In the genomic region with DNA sequence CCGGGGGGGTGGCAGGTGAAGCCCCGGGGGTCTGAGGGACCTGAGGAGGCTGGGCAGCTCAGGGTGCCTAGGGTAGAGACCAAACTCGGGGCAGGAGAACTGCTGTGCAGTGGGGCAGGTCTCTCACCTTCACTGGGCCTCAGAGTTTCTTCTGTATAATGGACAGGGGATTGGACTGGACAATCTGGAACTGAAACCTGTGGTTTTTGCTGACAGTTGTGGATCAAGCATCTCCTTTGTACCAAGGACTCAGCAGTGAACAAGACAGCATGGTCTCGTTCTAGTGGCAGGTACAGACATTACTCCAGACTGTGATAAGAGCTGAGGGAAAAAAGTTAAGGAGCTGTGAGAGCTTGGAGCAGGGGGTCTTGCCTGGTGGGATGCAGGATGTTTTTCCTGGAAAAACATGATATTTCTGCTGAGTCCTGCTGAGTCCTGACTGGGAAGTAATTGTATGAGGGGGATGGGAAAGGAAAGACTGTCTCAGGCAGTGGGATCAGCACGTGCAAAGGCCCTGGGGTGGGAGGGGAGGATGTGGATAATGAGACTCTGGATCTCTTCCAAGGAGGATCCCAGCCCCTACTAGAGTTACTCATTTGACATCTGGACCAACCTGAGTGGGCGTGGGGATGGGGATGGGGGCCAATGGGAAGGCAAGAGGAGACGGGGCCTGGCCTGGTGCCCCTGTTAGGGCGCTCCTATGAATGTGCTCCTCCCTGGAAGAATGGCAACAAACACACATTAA, we compare ENCODE assay signal across 15 cellular contexts.
"Had no signal": no experiment of that assay in that cellular context is flagged by ENCODE, and none has a peak within 500 bp of the region (broad histone marks: within the 10 kb centered on the region; RNA-seq: fewer than 3 reads in every experiment).

No MANE protein-coding gene starts in this region.

- ATAC-seq: esophagus mucosa, gastroesophageal sphincter, heart right ventricle, left lung had no signal

- H3K4me1 Mint-ChIP-seq: activated naive CD8-positive, alpha-beta T cell treated with anti-CD3 and anti-CD28 coated beads for 36 hours had no signal

- H3K9me3 Mint-ChIP-seq: dendritic cell treated with granulocyte-macrophage colony-stimulating factor and Interleukin-4, amounts not matched to agents 40 ng/mL and 50 ng/mL, for 4 days; stimulated activated naive CD8-positive, alpha-beta T cell treated with anti-CD3 and anti-CD28 coated beads, Interleukin-15, Interleukin-2, amounts not matched to agents 100 ng/mL and 50 ng/mL, for 24 hours had no signal

- H3K36me3 Mint-ChIP-seq: activated naive CD8-positive, alpha-beta T cell treated with anti-CD3 and anti-CD28 coated beads for 36 hours had no signal

- H3K27ac Mint-ChIP-seq: activated naive CD8-positive, alpha-beta T cell treated with anti-CD3 and anti-CD28 coated beads for 36 hours; dendritic cell treated with granulocyte-macrophage colony-stimulating factor and Interleukin-4, amounts not matched to agents 40 ng/mL and 50 ng/mL, for 4 days; progenitor cell of endocrine pancreas; stimulated activated naive CD8-positive, alpha-beta T cell treated with anti-CD3 and anti-CD28 coated beads, Interleukin-15, Interleukin-2, amounts not matched to agents 100 ng/mL and 50 ng/mL, for 24 hours had no signal

- H3K27me3 Mint-ChIP-seq: activated naive CD8-positive, alpha-beta T cell treated with anti-CD3 and anti-CD28 coated beads for 36 hours had no signal

- DNase-seq: activated CD4-positive, alpha-beta T cell treated with anti-CD3 and anti-CD28 coated beads, Interleukin-2, amount 50 U/mL, for 4 hours; activated naive CD8-positive, alpha-beta T cell treated with anti-CD3 and anti-CD28 coated beads for 36 hours; activated T-cell treated with anti-CD3 and anti-CD28 coated beads for 4 hours; amniotic stem cell; effector CD8-positive, alpha-beta T cell; heart right ventricle; left lung; midbrain; stimulated activated CD4-positive, alpha-beta T cell treated with anti-CD3 and anti-CD28 coated beads, Interleukin-1b, Interleukin-23, amount 100 ng/mL, for 48 hours; trophoblast cell had no signal

- H3K4me3 Mint-ChIP-seq: activated naive CD8-positive, alpha-beta T cell treated with anti-CD3 and anti-CD28 coated beads for 36 hours; dendritic cell treated with granulocyte-macrophage colony-stimulating factor and Interleukin-4, amounts not matched to agents 40 ng/mL and 50 ng/mL, for 4 days; stimulated activated naive CD8-positive, alpha-beta T cell treated with anti-CD3 and anti-CD28 coated beads, Interleukin-15, Interleukin-2, amounts not matched to agents 100 ng/mL and 50 ng/mL, for 24 hours had no signal
